17 cellular contexts compared by ENCODE assay signal in genomic region chr6:10610289-10610688, GRCh38.
DNase-seq lines count a peak whose midpoint lies in the region; ATAC-seq and TF ChIP-seq lines count a peak whose summit lies in the region.
"Had no signal": no experiment of that assay in that cellular context is flagged by ENCODE, and none has a peak within 500 bp of the region (broad histone marks: within the 10 kb centered on the region; RNA-seq: fewer than 3 reads in every experiment).

No MANE protein-coding gene starts in this region.

- no peak for TF ChIP-seq CTCF in MCF 10A (IDR thresholded peaks at IDR 0.05; ENCODE audit: unreplicated experiment)
- no peak for TF ChIP-seq CTCF in breast epithelium (IDR thresholded peaks at IDR 0.05)
- no peak for TF ChIP-seq CTCF in gastroesophageal sphincter (IDR thresholded peaks at IDR 0.05)
- no peak for TF ChIP-seq CTCF in omental fat pad (IDR thresholded peaks at IDR 0.05)

- H3K36me3 Mint-ChIP-seq in MCF 10A (ENCODE audit: insufficient read depth, unreplicated experiment), result no peaks in the 10 kb centered on the region

- ATAC-seq in gastroesophageal sphincter (peak; percentile 89), omental fat pad (ENCODE audit: low FRiP score) (peak; percentile 89), GM18907 (IDR thresholded peaks at IDR 0.05; ENCODE audit: unreplicated experiment) (no peak)
- ATAC-seq: activated CD8-positive, alpha-beta T cell treated with anti-CD3 and anti-CD28 coated beads, Interleukin-2, amount 10 ng/mL, durations not matched to agents 7 days and 5 days had no signal

- H3K4me1 ChIP-seq in breast epithelium (no peaks in the 10 kb centered on the region), gastroesophageal sphincter (peaks cover 0 to 86% (median 6%) of the 10 kb centered on the region in 3 donors)

- WGBS in gastroesophageal sphincter (ENCODE audit: low coverage in 1 of 2), 2 donors, result 11 to 14% methylated on average over 1 of the region's 1 CpG

- CTCF ChIA-PET in MCF 10A (lab: Yijun Ruan, JAX), result interaction anchor here (0.6 to 1.4 kb wide), 2 partner anchors 99 to 207 kb away, joined by 3 to 4 read pairs; no protein-coding TSS in a partner anchor

- POLR2A ChIA-PET in MCF 10A (lab: Yijun Ruan, JAX), result no interaction called here

- BruUV-seq in MCF 10A (replicated peaks; lab: Mats Ljungman, UMichigan), result no TSS peak

- intact Hi-C loops in MCF 10A (cut with micrococcal nuclease) (no loop called here), breast epithelium (cut with DNase I; ENCODE audit: low total_unique reads) (no loop called here)

- H3K4me3 ChIP-seq in breast epithelium (no peak overlapping the region), gastroesophageal sphincter (no peak overlapping the region)

- TF ChIP-seq POLR2A in breast epithelium (IDR thresholded peaks at IDR 0.05) (no peak), gastroesophageal sphincter (IDR thresholded peaks at IDR 0.05) (no peak)

- DNase-seq in MCF 10A (ENCODE audit: unreplicated experiment), result peak; percentile 9
- DNase-seq in breast epithelium (ENCODE audit: low spot score in 2 of 2), result no peak
- no peak for DNase-seq in omental fat pad (ENCODE audit: low spot score)
- no peak for DNase-seq in foreskin melanocyte
- no peak for DNase-seq in NK-92 treated with Interleukin-12 subunit alpha and Interleukin-12 subunit beta, amount 100 ng/mL, for 24 hours (lab: John Stamatoyannopoulos, UW)
- DNase-seq in retina, result no peak
- DNase-seq: activated CD8-positive, alpha-beta T cell treated with anti-CD3 and anti-CD28 coated beads, Interleukin-2, amount 10 ng/mL, durations not matched to agents 7 days and 5 days; DMS 273 treated with DMSO at 0.1 percent for 48 hours; hippocampal formation; kidney; stimulated activated CD4-positive, alpha-beta T cell treated with anti-CD3 and anti-CD28 coated beads, Interleukin-4, amount 100 ng/mL, for 1 hour; substantia nigra; T-helper 2 cell had no signal

- H3K36me3 ChIP-seq in breast epithelium (no peaks in the 10 kb centered on the region), gastroesophageal sphincter (no peaks in the 10 kb centered on the region)

- H3K9me3 Mint-ChIP-seq in MCF 10A (ENCODE audit: unreplicated experiment), result no peaks in the 10 kb centered on the region

- TF ChIP-seq EP300 in gastroesophageal sphincter (IDR thresholded peaks at IDR 0.05), result no peak

- H3K27ac ChIP-seq in breast epithelium, result no peak overlapping the region
- peak overlapping the region; percentile 76 to 80 (median 78) for H3K27ac ChIP-seq in gastroesophageal sphincter
- H3K27ac ChIP-seq: 22Rv1, C4-2B had no signal

- no peak overlapping the region for H3K4me3 Mint-ChIP-seq in MCF 10A (ENCODE audit: unreplicated experiment)
- H3K4me3 Mint-ChIP-seq: activated CD8-positive, alpha-beta T cell treated with anti-CD3 and anti-CD28 coated beads, Interleukin-2, amount 10 ng/mL, durations not matched to agents 7 days and 5 days had no signal

- H3K27me3 ChIP-seq in breast epithelium, result no peaks in the 10 kb centered on the region
- no peaks in the 10 kb centered on the region for H3K27me3 ChIP-seq in gastroesophageal sphincter

- no peaks in the 10 kb centered on the region for H3K27me3 Mint-ChIP-seq in MCF 10A (ENCODE audit: insufficient read depth, unreplicated experiment)

- H3K27ac Mint-ChIP-seq in MCF 10A (ENCODE audit: low read depth, unreplicated experiment), result no peak overlapping the region
- H3K27ac Mint-ChIP-seq: activated CD8-positive, alpha-beta T cell treated with anti-CD3 and anti-CD28 coated beads, Interleukin-2, amount 10 ng/mL, durations not matched to agents 7 days and 5 days had no signal

- H3K9me3 ChIP-seq in breast epithelium (no peaks in the 10 kb centered on the region), gastroesophageal sphincter (no peaks in the 10 kb centered on the region)

- no peaks in the 10 kb centered on the region for H3K4me1 Mint-ChIP-seq in MCF 10A (ENCODE audit: insufficient read depth, unreplicated experiment)

Comparison
In these comparisons a context has a peak if more than half of its experiments do, and no peak if none do; other contexts are left out.
1. H3K27ac ChIP-seq: peak in gastroesophageal sphincter (4 of 4); none in breast epithelium (0 of 2).